Comparison of ENCODE assay signal across 16 cellular contexts in genomic region chr16:50204426-50205108, GRCh38. TPM values are rescaled to one million over a fixed set of nuclear protein-coding genes. Genes with fewer than 3 reads are reported as not detected.
DNase-seq lines count a peak whose midpoint lies in the region; ATAC-seq and TF ChIP-seq lines count a peak whose summit lies in the region.
"Had no signal": no experiment of that assay in that cellular context is flagged by ENCODE, and none has a peak within 500 bp of the region (broad histone marks: within the 10 kb centered on the region; RNA-seq: fewer than 3 reads in every experiment).

No MANE protein-coding gene starts in this region.

- peaks cover 14% of the 10 kb centered on the region for H3F3A ChIP-seq in smooth muscle cell (ENCODE audit: low read depth)

- intact Hi-C loops in Calu3 (cut with micrococcal nuclease; ENCODE audit: unreplicated experiment) = loop anchor here (5.0 kb wide), 1 partner anchor 47 kb away; no protein-coding TSS in a partner anchor

- no peaks in the 10 kb centered on the region for H3K9me2 ChIP-seq in hepatocyte (replicated peaks; ENCODE audit: insufficient read depth)

- peaks cover 46% of the 10 kb centered on the region for H3K4me1 Mint-ChIP-seq in Calu3 (ENCODE audit: low read depth, unreplicated experiment)

- H3K4me2 ChIP-seq in hepatocyte (peak overlapping the region; percentile 60), smooth muscle cell (peak overlapping the region; percentile 8)

- TF ChIP-seq CTCF in Calu3 (IDR thresholded peaks at IDR 0.05; ENCODE audit: unreplicated experiment) = no peak
- no peak for TF ChIP-seq CTCF in hepatocyte (IDR thresholded peaks at IDR 0.05; ENCODE audit: poor library complexity)
- TF ChIP-seq CTCF in smooth muscle cell (IDR thresholded peaks at IDR 0.05; ENCODE audit: borderline replicate concordance, insufficient read depth, poor library complexity, severe bottlenecking) = no peak

- 84% methylated on average over 6 of the region's 6 CpGs for WGBS in hepatocyte (ENCODE audit: low lambda C conversion rate, missing lambda C conversion rate)
- 67% methylated on average over 6 of the region's 6 CpGs for WGBS in smooth muscle cell (ENCODE audit: low lambda C conversion rate)

- no peaks in the 10 kb centered on the region for H3K27me3 Mint-ChIP-seq in Calu3 (ENCODE audit: unreplicated experiment)
- H3K27me3 Mint-ChIP-seq: memory B cell, T-cell had no signal

- H3K27me3 ChIP-seq in SJCRH30 (no peaks in the 10 kb centered on the region), hepatocyte (no peaks in the 10 kb centered on the region), smooth muscle cell (ENCODE audit: low read depth) (no peaks in the 10 kb centered on the region)
- H3K27me3 ChIP-seq: brain microvascular endothelial cell, MG63 had no signal

- no peaks in the 10 kb centered on the region for H3K36me3 Mint-ChIP-seq in Calu3 (ENCODE audit: insufficient read depth, unreplicated experiment)
- H3K36me3 Mint-ChIP-seq: memory B cell, T-cell had no signal

- CTCF ChIA-PET in Calu3 (lab: Charles Lee) = no interaction called here

- H3K9ac ChIP-seq in smooth muscle cell (ENCODE audit: low read depth) = no peak overlapping the region

- ATAC-seq in HG03520 (IDR thresholded peaks at IDR 0.05; ENCODE audit: unreplicated experiment) = no peak
- ATAC-seq: activated T-cell treated with anti-CD3 and anti-CD28 coated beads, Interleukin-2, amount 50 U/mL, for 72 hours; stimulated activated naive CD8-positive, alpha-beta T cell treated with anti-CD3 and anti-CD28 coated beads, Interleukin-15, Interleukin-2, amounts not matched to agents 100 U/mL and 50 U/mL, for 24 hours had no signal

- DNase-seq in Calu3 (no peak), SJCRH30 (peak; percentile 53 to 59), hepatocyte (ENCODE audit: low spot score) (no peak), smooth muscle cell (lab: John Stamatoyannopoulos, UW; ENCODE audit: unreplicated experiment) (no peak), C1 segment of cervical spinal cord (lab: John Stamatoyannopoulos, UW) (no peak)
- DNase-seq in stimulated activated CD4-positive, alpha-beta T cell treated with anti-CD3 and anti-CD28 coated beads, Interleukin-4, amount 100 ng/mL, for 1 hour = no peak
- DNase-seq in stimulated activated naive CD4-positive, alpha-beta T cell treated with Interleukin-2 at 50 U/mL for 16 hours (lab: John Stamatoyannopoulos, UW) = no peak
- DNase-seq: activated T-cell treated with anti-CD3 and anti-CD28 coated beads, Interleukin-2, amount 50 U/mL, for 72 hours; brain microvascular endothelial cell; MG63; NCI-H2171; stimulated activated CD4-positive, alpha-beta T cell treated with anti-CD3 and anti-CD28 coated beads, Interleukin-2, amount 100 ng/mL, for 48 hours; stimulated activated naive CD8-positive, alpha-beta T cell treated with anti-CD3 and anti-CD28 coated beads, Interleukin-15, Interleukin-2, amounts not matched to agents 100 U/mL and 50 U/mL, for 24 hours; T-cell had no signal

- no peak overlapping the region for H3K4me3 Mint-ChIP-seq in Calu3 (ENCODE audit: low read depth, unreplicated experiment)
- H3K4me3 Mint-ChIP-seq: activated T-cell treated with anti-CD3 and anti-CD28 coated beads, Interleukin-2, amount 50 U/mL, for 72 hours; memory B cell; T-cell had no signal

- no peaks in the 10 kb centered on the region for H3K9me3 ChIP-seq in SJCRH30 (replicated peaks)
- H3K9me3 ChIP-seq in hepatocyte (ENCODE audit: low read depth) = no peaks in the 10 kb centered on the region
- no peaks in the 10 kb centered on the region for H3K9me3 ChIP-seq in smooth muscle cell (replicated peaks; ENCODE audit: low read depth)
- H3K9me3 ChIP-seq: MG63 had no signal

- H3K36me3 ChIP-seq in SJCRH30 = no peaks in the 10 kb centered on the region
- no peaks in the 10 kb centered on the region for H3K36me3 ChIP-seq in hepatocyte (replicated peaks; ENCODE audit: insufficient read depth, low read depth)
- H3K36me3 ChIP-seq in smooth muscle cell (ENCODE audit: low read depth) = no peaks in the 10 kb centered on the region
- H3K36me3 ChIP-seq: brain microvascular endothelial cell, MG63 had no signal

- no TSS peak for BruUV-seq in Calu3 (replicated peaks; lab: Mats Ljungman, UMichigan)

- H3K4me3 ChIP-seq in SJCRH30 = no peak overlapping the region
- H3K4me3 ChIP-seq in hepatocyte = no peak overlapping the region
- no peak overlapping the region for H3K4me3 ChIP-seq in smooth muscle cell
- H3K4me3 ChIP-seq: MG63 had no signal

- no peak overlapping the region for H3K27ac ChIP-seq in SJCRH30
- peak overlapping the region; percentile 90 for H3K27ac ChIP-seq in hepatocyte
- peak overlapping the region; percentile 98 for H3K27ac ChIP-seq in smooth muscle cell (ENCODE audit: low read depth)

- no peak overlapping the region for H2AFZ ChIP-seq in hepatocyte
- no peak overlapping the region for H2AFZ ChIP-seq in smooth muscle cell (ENCODE audit: low read depth)

- H3K27ac Mint-ChIP-seq in Calu3 (ENCODE audit: unreplicated experiment) = peak overlapping the region; percentile 91
- H3K27ac Mint-ChIP-seq: activated T-cell treated with anti-CD3 and anti-CD28 coated beads, Interleukin-2, amount 50 U/mL, for 72 hours had no signal

- H3K9me3 Mint-ChIP-seq in Calu3 (ENCODE audit: low read depth, unreplicated experiment) = no peaks in the 10 kb centered on the region
- H3K9me3 Mint-ChIP-seq: activated T-cell treated with anti-CD3 and anti-CD28 coated beads, Interleukin-2, amount 50 U/mL, for 72 hours; memory B cell; T-cell had no signal

- peaks cover 37% of the 10 kb centered on the region for H3K4me1 ChIP-seq in SJCRH30
- peaks cover 45% of the 10 kb centered on the region for H3K4me1 ChIP-seq in hepatocyte (ENCODE audit: insufficient read depth)
- peaks cover 17% of the 10 kb centered on the region for H3K4me1 ChIP-seq in smooth muscle cell (ENCODE audit: low read depth)

- H4K20me1 ChIP-seq in hepatocyte (ENCODE audit: insufficient read depth, poor library complexity, severe bottlenecking) (peaks cover 23% of the 10 kb centered on the region), smooth muscle cell (ENCODE audit: low read depth) (no peaks in the 10 kb centered on the region)

- peaks cover 90% of the 10 kb centered on the region for H3K79me2 ChIP-seq in hepatocyte
- peaks cover 40% of the 10 kb centered on the region for H3K79me2 ChIP-seq in smooth muscle cell (ENCODE audit: low read depth)

RNA-seq across cellular contexts. Expression of gene TENT4B, which starts 51.5 kb away (rescaled TPM):
- total RNA-seq in Calu3 (2022) = 21.7 and 24.4 TPM in 2 replicates
- total RNA-seq in SJCRH30 (2014; rRNA removed; shearing (Covaris generic)) = 9.6 and 12.4 TPM in 2 replicates
- 14.8 and 16.3 TPM in 2 replicates for total RNA-seq in hepatocyte
- polyA plus RNA-seq in hepatocyte = 6.7 and 7.7 TPM in 2 replicates
- total RNA-seq in smooth muscle cell = 8.8 and 10.3 TPM in 2 replicates
- 2.6 and 4.4 TPM in 2 replicates for polyA plus RNA-seq in smooth muscle cell

Comparison
In these comparisons a context has a peak if more than half of its experiments do, and no peak if none do; other contexts are left out.
1. DNase-seq: peak in SJCRH30 (2 of 2); none in Calu3 (single experiment), hepatocyte (single experiment), smooth muscle cell (single experiment), C1 segment of cervical spinal cord (0 of 14), stimulated activated CD4-positive, alpha-beta T cell treated with anti-CD3 and anti-CD28 coated beads, Interleukin-4, amount 100 ng/mL, for 1 hour (single experiment) and stimulated activated naive CD4-positive, alpha-beta T cell treated with Interleukin-2 at 50 U/mL for 16 hours (single experiment).